9 cellular contexts compared by ENCODE assay signal in the genomic region with DNA sequence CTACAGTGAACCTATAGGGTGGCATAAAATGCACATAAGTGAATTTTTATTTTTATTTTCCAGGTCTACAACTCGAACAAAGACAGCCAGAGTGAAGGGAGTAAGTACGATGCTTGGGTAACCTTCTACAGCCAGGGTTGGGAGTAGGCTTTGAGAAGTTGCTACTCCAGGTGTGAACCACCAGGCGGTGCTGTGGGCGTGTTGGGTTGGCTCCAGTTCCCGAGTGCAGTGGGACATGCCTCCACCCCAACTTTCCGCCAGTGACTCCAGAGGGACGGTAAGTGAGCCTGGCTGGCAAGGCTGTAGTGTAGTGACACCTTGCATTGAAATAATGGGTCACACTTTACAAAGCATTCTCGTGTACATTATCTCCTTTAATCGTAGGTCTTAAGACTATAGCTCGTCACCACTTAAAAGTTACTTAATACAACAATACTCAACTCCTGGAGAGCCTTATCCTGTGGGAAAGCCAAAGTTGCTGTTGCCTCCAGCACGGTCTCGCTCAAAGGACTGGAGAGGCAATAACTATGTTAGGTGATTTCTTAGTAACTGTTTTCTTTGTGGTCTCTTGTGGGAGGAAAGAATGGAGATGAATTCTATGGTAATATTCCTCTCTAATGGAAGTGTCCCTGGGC.
A peak's percentile ranks its signal among the peaks of the same experiment; 100 is the strongest.
DNase-seq lines count a peak whose midpoint lies in the region; ATAC-seq, FAIRE-seq and TF ChIP-seq lines count a peak whose summit lies in the region.
"Had no signal": no experiment of that assay in that cellular context is flagged by ENCODE, and none has a peak within 500 bp of the region (broad histone marks: within the 10 kb centered on the region; RNA-seq: fewer than 3 reads in every experiment).

No MANE protein-coding gene starts in this region.

- H3K27me3 Mint-ChIP-seq in activated CD4-positive, alpha-beta T cell treated with anti-CD3 and anti-CD28 coated beads, Interleukin-2, amount 10 ng/mL, durations not matched to agents 24 days and 14 days, result peaks cover 1% of the 10 kb centered on the region

- no peak for DNase-seq in D721Med (ENCODE audit: insufficient read length, low spot score)
- DNase-seq in activated CD4-positive, alpha-beta T cell treated with anti-CD3 and anti-CD28 coated beads, Interleukin-2, amount 10 ng/mL, durations not matched to agents 24 days and 14 days, result peak; percentile 76
- peak in 1 of 2 donors; percentile 18 for DNase-seq in left colon
- DNase-seq in NCI-H1436 (lab: John Stamatoyannopoulos, UW), result no peak
- DNase-seq in occipital lobe (lab: John Stamatoyannopoulos, UW), result no peak
- DNase-seq in cerebellum (ENCODE audit: low spot score), result no peak

- peaks cover 49% of the 10 kb centered on the region for H3K4me1 Mint-ChIP-seq in activated CD4-positive, alpha-beta T cell treated with anti-CD3 and anti-CD28 coated beads, Interleukin-2, amount 10 ng/mL, durations not matched to agents 24 days and 14 days

- intact Hi-C loops in activated CD4-positive, alpha-beta T cell treated with anti-CD3 and anti-CD28 coated beads, Interleukin-2, amount 10 ng/mL, durations not matched to agents 24 days and 14 days (cut with micrococcal nuclease), result no loop called here
- intact Hi-C loops in left colon (cut with DNase I, micrococcal nuclease), result no loop called here

- peaks cover 11% of the 10 kb centered on the region for H3K9me3 Mint-ChIP-seq in activated CD4-positive, alpha-beta T cell treated with anti-CD3 and anti-CD28 coated beads, Interleukin-2, amount 10 ng/mL, durations not matched to agents 24 days and 14 days

- FAIRE-seq in D721Med (lab: Jason Lieb, UNC), result no peak
- FAIRE-seq: endometrium had no signal

- peak; percentile 26 for ATAC-seq in HG02798 (IDR thresholded peaks at IDR 0.05; ENCODE audit: poor library complexity, unreplicated experiment)
- peak; percentile 50 for ATAC-seq in left colon
- no peak for ATAC-seq in HG02840 (IDR thresholded peaks at IDR 0.05; ENCODE audit: low FRiP score, unreplicated experiment)

- peak; percentile 60 for TF ChIP-seq CTCF in D721Med (IDR thresholded peaks at IDR 0.05; ENCODE audit: insufficient read depth, missing control alignments)

- H3K36me3 Mint-ChIP-seq in activated CD4-positive, alpha-beta T cell treated with anti-CD3 and anti-CD28 coated beads, Interleukin-2, amount 10 ng/mL, durations not matched to agents 24 days and 14 days (ENCODE audit: low read depth), result peaks cover 11% of the 10 kb centered on the region

- no peak overlapping the region for H3K4me3 Mint-ChIP-seq in activated CD4-positive, alpha-beta T cell treated with anti-CD3 and anti-CD28 coated beads, Interleukin-2, amount 10 ng/mL, durations not matched to agents 24 days and 14 days

- H3K27ac Mint-ChIP-seq in activated CD4-positive, alpha-beta T cell treated with anti-CD3 and anti-CD28 coated beads, Interleukin-2, amount 10 ng/mL, durations not matched to agents 24 days and 14 days, result no peak overlapping the region
